Comparison of ENCODE assay signal across 11 cellular contexts in genomic region chr1:229068266-229069043, GRCh38.
A peak's percentile ranks its signal among the peaks of the same experiment; 100 is the strongest.
DNase-seq lines count a peak whose midpoint lies in the region; ATAC-seq and TF ChIP-seq lines count a peak whose summit lies in the region.
"Had no signal": no experiment of that assay in that cellular context is flagged by ENCODE, and none has a peak within 500 bp of the region (broad histone marks: within the 10 kb centered on the region; RNA-seq: fewer than 3 reads in every experiment).

No MANE protein-coding gene starts in this region.

- H3K4me1 ChIP-seq in stomach (peaks cover 15 to 58% (median 20%) of the 10 kb centered on the region in 4 donors), Karpas-422 (ENCODE audit: low read length) (no peaks in the 10 kb centered on the region)

- no peak overlapping the region for H2AFZ ChIP-seq in Karpas-422 (ENCODE audit: low read length)

- TF ChIP-seq CTCF in stomach (IDR thresholded peaks at IDR 0.05) = no peak
- TF ChIP-seq CTCF in HFFc6 (IDR thresholded peaks at IDR 0.05) = no peak

- peak; percentile 6 for TF ChIP-seq EP300 in stomach (IDR thresholded peaks at IDR 0.05)

- H3K4me3 ChIP-seq in stomach (no peak overlapping the region), Karpas-422 (ENCODE audit: low read length) (no peak overlapping the region)
- H3K4me3 ChIP-seq: coronary artery had no signal

- no peaks in the 10 kb centered on the region for H3K36me3 Mint-ChIP-seq in activated T-helper 17 cell treated with anti-CD3 and anti-CD28 coated beads, Interleukin-2, amount 50 U/mL, for 72 hours (ENCODE audit: low read depth)
- H3K36me3 Mint-ChIP-seq in HFFc6 (ENCODE audit: low read depth) = peaks cover 5% of the 10 kb centered on the region; the same call in 1 of the 2 replicates

- no peak for ATAC-seq in activated T-helper 17 cell treated with anti-CD3 and anti-CD28 coated beads, Interleukin-2, amount 50 U/mL, for 72 hours (replicated peaks)
- ATAC-seq in left lobe of liver = peak; percentile 57

- H3K36me3 ChIP-seq in stomach (no peaks in the 10 kb centered on the region), Karpas-422 (ENCODE audit: insufficient read depth, low read length) (no peaks in the 10 kb centered on the region)

- no peaks in the 10 kb centered on the region for H3K79me2 ChIP-seq in Karpas-422 (ENCODE audit: low read length)

- H3K27ac ChIP-seq in stomach (peak overlapping the region in 3 of 5 donors; percentile 18 to 57 (median 36)), Karpas-422 (ENCODE audit: low read length) (no peak overlapping the region)

- no peaks in the 10 kb centered on the region for H3K9me2 ChIP-seq in Karpas-422 (replicated peaks; ENCODE audit: insufficient read depth, low read length)

- H3K27me3 ChIP-seq in stomach = no peaks in the 10 kb centered on the region
- H3K27me3 ChIP-seq in Karpas-422 (ENCODE audit: low read length) = no peaks in the 10 kb centered on the region

- 32 to 48% (median 40%) methylated on average over 7 of the region's 7 CpGs for WGBS in stomach, 5 donors

- H3K27me3 Mint-ChIP-seq in activated T-helper 17 cell treated with anti-CD3 and anti-CD28 coated beads, Interleukin-2, amount 50 U/mL, for 72 hours = no peaks in the 10 kb centered on the region
- H3K27me3 Mint-ChIP-seq in HFFc6 (ENCODE audit: insufficient read depth) = peaks cover 1% of the 10 kb centered on the region; the same call in 1 of the 2 replicates

- H3K9me3 Mint-ChIP-seq in activated T-helper 17 cell treated with anti-CD3 and anti-CD28 coated beads, Interleukin-2, amount 50 U/mL, for 72 hours = no peaks in the 10 kb centered on the region
- peaks cover 48% of the 10 kb centered on the region for H3K9me3 Mint-ChIP-seq in HFFc6

- peaks cover 19% of the 10 kb centered on the region for H3K4me1 Mint-ChIP-seq in activated T-helper 17 cell treated with anti-CD3 and anti-CD28 coated beads, Interleukin-2, amount 50 U/mL, for 72 hours
- H3K4me1 Mint-ChIP-seq in HFFc6 (ENCODE audit: low read depth) = no peaks in the 10 kb centered on the region

- H4K20me1 ChIP-seq in Karpas-422 (ENCODE audit: insufficient read depth, low read depth, low read length) = no peaks in the 10 kb centered on the region

- no peak for TF ChIP-seq POLR2A in stomach (IDR thresholded peaks at IDR 0.05)

- H3K27ac Mint-ChIP-seq in activated T-helper 17 cell treated with anti-CD3 and anti-CD28 coated beads, Interleukin-2, amount 50 U/mL, for 72 hours = no peak overlapping the region
- no peak overlapping the region for H3K27ac Mint-ChIP-seq in HFFc6

- no peak overlapping the region for H3K9ac ChIP-seq in Karpas-422 (ENCODE audit: low read length)

- intact Hi-C loops in stomach (cut with DNase I; ENCODE audit: low total_unique reads) = no loop called here

- peak; percentile 99 for DNase-seq in Kasumi-1 (lab: John Stamatoyannopoulos, UW)
- no peak for DNase-seq in left lobe of liver (ENCODE audit: low spot score)
- DNase-seq in stomach = no peak
- DNase-seq in Karpas-422 = no peak
- DNase-seq in stimulated activated CD4-positive, alpha-beta T cell treated with anti-CD3 and anti-CD28 coated beads, Interleukin-4, amount 100 ng/mL, for 24 hours = no peak
- DNase-seq in HFFc6 = no peak
- DNase-seq in activated CD4-positive, alpha-beta T cell treated with anti-CD3 and anti-CD28 coated beads for 1 hour = no peak
- DNase-seq: NCI-H774, posterior cingulate gyrus had no signal

- no peak overlapping the region for H3K4me2 ChIP-seq in Karpas-422 (ENCODE audit: low read depth, low read length, poor library complexity, severe bottlenecking)

- peak overlapping the region; percentile 14 for H3K4me3 Mint-ChIP-seq in activated T-helper 17 cell treated with anti-CD3 and anti-CD28 coated beads, Interleukin-2, amount 50 U/mL, for 72 hours
- H3K4me3 Mint-ChIP-seq in HFFc6 = no peak overlapping the region

- H3K9me3 ChIP-seq in stomach (no peaks in the 10 kb centered on the region), Karpas-422 (ENCODE audit: low read length) (no peaks in the 10 kb centered on the region)

Comparison
In these comparisons a context has a peak if more than half of its experiments do, and no peak if none do; other contexts are left out.
1. DNase-seq: peak in Kasumi-1 (2 of 2); none in left lobe of liver (single experiment), stomach (single experiment), Karpas-422 (single experiment), stimulated activated CD4-positive, alpha-beta T cell treated with anti-CD3 and anti-CD28 coated beads, Interleukin-4, amount 100 ng/mL, for 24 hours (single experiment), HFFc6 (single experiment) and activated CD4-positive, alpha-beta T cell treated with anti-CD3 and anti-CD28 coated beads for 1 hour (single experiment).